2 cellular contexts compared by ENCODE assay signal in the genomic region with DNA sequence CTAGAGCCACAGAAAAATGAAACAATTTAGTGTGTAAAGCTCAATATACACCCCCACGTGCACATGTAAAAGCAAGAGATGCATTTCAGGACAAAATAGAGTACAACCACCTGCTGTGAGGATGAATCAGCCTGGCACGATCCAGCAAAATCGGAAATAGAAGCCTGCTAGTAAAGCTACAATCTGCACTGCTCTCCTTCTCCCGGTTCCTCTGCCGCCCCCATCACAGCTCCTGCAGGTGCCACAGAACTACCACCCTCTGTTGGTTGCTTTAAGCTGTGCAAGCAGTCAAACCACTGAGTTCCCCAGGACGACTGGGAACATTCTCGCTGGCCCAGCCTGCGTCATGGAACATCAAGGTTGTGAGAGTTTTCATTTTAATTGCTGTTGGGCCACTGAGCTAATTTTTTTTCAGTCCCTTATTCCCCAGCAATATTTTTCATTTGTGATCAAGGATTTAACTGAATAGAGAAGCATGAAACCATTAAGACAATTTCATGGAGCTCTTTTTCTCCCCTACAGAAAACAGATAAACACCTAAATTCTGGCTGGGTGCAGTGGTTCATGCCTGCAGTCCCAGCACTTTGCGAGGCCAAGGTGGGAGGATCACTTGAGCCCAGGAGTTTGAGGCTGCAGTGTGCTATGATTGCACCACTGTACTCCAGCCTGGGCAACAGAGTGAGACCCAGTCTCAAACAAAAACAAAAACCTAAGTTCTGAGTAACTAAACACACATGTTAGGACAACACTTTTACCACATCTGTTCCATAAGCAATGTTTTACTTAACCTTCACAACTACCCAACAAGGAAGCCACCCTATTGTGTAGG.
TF ChIP-seq lines count a peak whose summit lies in the region.

No MANE protein-coding gene starts in this region.

TF ChIP-seq in HCT116, 20 proteins besides CTCF, POLR2A, EP300 and RAD21:
- TF ChIP-seq, protein P1, sequence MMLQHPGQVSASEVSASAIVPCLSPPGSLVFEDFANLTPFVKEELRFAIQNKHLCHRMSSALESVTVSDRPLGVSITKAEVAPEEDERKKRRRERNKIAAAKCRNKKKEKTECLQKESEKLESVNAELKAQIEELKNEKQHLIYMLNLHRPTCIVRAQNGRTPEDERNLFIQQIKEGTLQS (IDR thresholded peaks at IDR 0.05), result no peak
- 0 out of 2 replicates have a peak, but pooled peaks have one; percentile 17 for TF ChIP-seq JUND (IDR thresholded peaks at IDR 0.05)
- no peak for TF ChIP-seq POLR2AphosphoS5 (IDR thresholded peaks at IDR 0.05; ENCODE audit: low read depth, low read length)
- no peak for TF ChIP-seq ZFX (IDR thresholded peaks at IDR 0.05)
- no peak for TF ChIP-seq SIN3A (IDR thresholded peaks at IDR 0.05; ENCODE audit: low read depth)
- no peak for TF ChIP-seq REST (IDR thresholded peaks at IDR 0.05; ENCODE audit: low read depth)
- no peak for TF ChIP-seq FOSL1 (IDR thresholded peaks at IDR 0.05; ENCODE audit: low read depth)
- TF ChIP-seq, protein P2, sequence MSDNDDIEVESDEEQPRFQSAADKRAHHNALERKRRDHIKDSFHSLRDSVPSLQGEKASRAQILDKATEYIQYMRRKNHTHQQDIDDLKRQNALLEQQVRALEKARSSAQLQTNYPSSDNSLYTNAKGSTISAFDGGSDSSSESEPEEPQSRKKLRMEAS (IDR thresholded peaks at IDR 0.05), result no peak
- no peak for TF ChIP-seq ELF1 (IDR thresholded peaks at IDR 0.05; ENCODE audit: borderline replicate concordance, low read depth)
- TF ChIP-seq SP1 (IDR thresholded peaks at IDR 0.05; ENCODE audit: low read depth), result no peak
- no peak for TF ChIP-seq TCF7L2 (IDR thresholded peaks at IDR 0.05; ENCODE audit: borderline replicate concordance, extremely low read depth, insufficient read depth, insufficient read length)
- no peak for TF ChIP-seq EZH2phosphoT487 (IDR thresholded peaks at IDR 0.05; ENCODE audit: borderline replicate concordance)
- TF ChIP-seq ZNF274 (IDR thresholded peaks at IDR 0.05; ENCODE audit: low read depth, low read length), result no peak
- 0 out of 2 replicates have a peak, but pooled peaks have one; percentile 30 for TF ChIP-seq CBX3 (IDR thresholded peaks at IDR 0.05; ENCODE audit: low read depth)
- no peak for TF ChIP-seq ZBTB33 (IDR thresholded peaks at IDR 0.05; ENCODE audit: extremely low read depth, insufficient replicate concordance, low read length)
- no peak for TF ChIP-seq YY1 (IDR thresholded peaks at IDR 0.05; ENCODE audit: extremely low read depth, insufficient replicate concordance, low read depth, low read length)
- TF ChIP-seq EGR1 (IDR thresholded peaks at IDR 0.05; ENCODE audit: low read depth), result no peak

TF ChIP-seq in endothelial cell of umbilical vein, 7 proteins besides CTCF, POLR2A, EP300 and RAD21 (continued from another document):
- TF ChIP-seq GATA2 (IDR thresholded peaks at IDR 0.05; ENCODE audit: insufficient read depth, insufficient read length, low read depth, low read length), result no peak
- no peak for TF ChIP-seq MYC (IDR thresholded peaks at IDR 0.05; ENCODE audit: low read depth, low read length)
- no peak for TF ChIP-seq POLR2AphosphoS5 (IDR thresholded peaks at IDR 0.05; ENCODE audit: insufficient read depth, low read depth, low read length)
- TF ChIP-seq, protein P2 (IDR thresholded peaks at IDR 0.05; ENCODE audit: insufficient read depth, insufficient read length), result no peak
- no peak for TF ChIP-seq FOS (IDR thresholded peaks at IDR 0.05; ENCODE audit: borderline replicate concordance, insufficient read depth, low read length)
- TF ChIP-seq EZH2 (IDR thresholded peaks at IDR 0.05; ENCODE audit: borderline replicate concordance, low read depth, low read length, severe bottlenecking), result no peak
TF ChIP-seq in endothelial cell of umbilical vein: peak in this region for 0.
